Comparison of ENCODE assay signal across 3 cellular contexts in the genomic region with DNA sequence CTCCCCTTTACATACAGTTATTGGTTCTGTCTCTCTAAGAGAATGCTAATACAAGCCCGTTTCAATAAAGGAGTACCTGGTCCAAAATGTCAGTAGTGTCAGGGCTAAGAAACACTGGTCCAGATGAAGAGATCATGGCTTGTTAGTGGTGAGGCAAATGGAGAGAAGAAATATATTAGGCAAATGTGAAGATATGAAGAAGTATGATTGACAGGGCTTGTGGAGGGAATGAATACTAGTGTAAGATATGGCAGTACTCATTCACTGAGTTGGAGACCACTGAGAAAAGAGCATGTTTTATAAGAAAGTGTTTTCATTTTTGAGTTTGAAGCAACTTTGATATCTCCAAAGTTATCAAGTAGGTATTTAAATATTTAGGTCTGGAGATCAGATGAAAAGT.
TF ChIP-seq lines count a peak whose summit lies in the region.

No MANE protein-coding gene starts in this region.

TF ChIP-seq in HEK293T, 16 proteins besides CTCF, POLR2A, EP300 and RAD21:
- TF ChIP-seq FOXM1 (IDR thresholded peaks at IDR 0.05; ENCODE audit: borderline replicate concordance) (no peak), ELF4 (IDR thresholded peaks at IDR 0.05) (no peak), SP1 (IDR thresholded peaks at IDR 0.05) (no peak), ZNF384 (IDR thresholded peaks at IDR 0.05) (no peak)
- TF ChIP-seq, protein P1, sequence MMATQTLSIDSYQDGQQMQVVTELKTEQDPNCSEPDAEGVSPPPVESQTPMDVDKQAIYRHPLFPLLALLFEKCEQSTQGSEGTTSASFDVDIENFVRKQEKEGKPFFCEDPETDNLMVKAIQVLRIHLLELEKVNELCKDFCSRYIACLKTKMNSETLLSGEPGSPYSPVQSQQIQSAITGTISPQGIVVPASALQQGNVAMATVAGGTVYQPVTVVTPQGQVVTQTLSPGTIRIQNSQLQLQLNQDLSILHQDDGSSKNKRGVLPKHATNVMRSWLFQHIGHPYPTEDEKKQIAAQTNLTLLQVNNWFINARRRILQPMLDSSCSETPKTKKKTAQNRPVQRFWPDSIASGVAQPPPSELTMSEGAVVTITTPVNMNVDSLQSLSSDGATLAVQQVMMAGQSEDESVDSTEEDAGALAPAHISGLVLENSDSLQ (IDR thresholded peaks at IDR 0.05): peak; percentile 21; the same call in 1 of the 2 replicates
TF ChIP-seq in HEK293T: peak in this region for 1.

TF ChIP-seq in GM12878, 131 proteins besides CTCF, POLR2A, EP300 and RAD21:
- TF ChIP-seq, protein P1 (IDR thresholded peaks at IDR 0.05): peak; percentile 52; the same call in 1 of the 2 replicates
- no peak for TF ChIP-seq TAF1 (IDR thresholded peaks at IDR 0.05; ENCODE audit: borderline replicate concordance, low read depth, low read length)
- no peak for TF ChIP-seq YY1 (IDR thresholded peaks at IDR 0.05; ENCODE audit: low read depth, low read length)
- TF ChIP-seq CREB1 (IDR thresholded peaks at IDR 0.05; ENCODE audit: low read depth): no peak
- no peak for TF ChIP-seq POU2F2 (IDR thresholded peaks at IDR 0.05; ENCODE audit: borderline replicate concordance, low read depth, low read length)
- TF ChIP-seq, protein P2, sequence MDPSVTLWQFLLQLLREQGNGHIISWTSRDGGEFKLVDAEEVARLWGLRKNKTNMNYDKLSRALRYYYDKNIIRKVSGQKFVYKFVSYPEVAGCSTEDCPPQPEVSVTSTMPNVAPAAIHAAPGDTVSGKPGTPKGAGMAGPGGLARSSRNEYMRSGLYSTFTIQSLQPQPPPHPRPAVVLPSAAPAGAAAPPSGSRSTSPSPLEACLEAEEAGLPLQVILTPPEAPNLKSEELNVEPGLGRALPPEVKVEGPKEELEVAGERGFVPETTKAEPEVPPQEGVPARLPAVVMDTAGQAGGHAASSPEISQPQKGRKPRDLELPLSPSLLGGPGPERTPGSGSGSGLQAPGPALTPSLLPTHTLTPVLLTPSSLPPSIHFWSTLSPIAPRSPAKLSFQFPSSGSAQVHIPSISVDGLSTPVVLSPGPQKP (IDR thresholded peaks at IDR 0.05; ENCODE audit: low read depth, low read length): no peak
- TF ChIP-seq, protein P3, sequence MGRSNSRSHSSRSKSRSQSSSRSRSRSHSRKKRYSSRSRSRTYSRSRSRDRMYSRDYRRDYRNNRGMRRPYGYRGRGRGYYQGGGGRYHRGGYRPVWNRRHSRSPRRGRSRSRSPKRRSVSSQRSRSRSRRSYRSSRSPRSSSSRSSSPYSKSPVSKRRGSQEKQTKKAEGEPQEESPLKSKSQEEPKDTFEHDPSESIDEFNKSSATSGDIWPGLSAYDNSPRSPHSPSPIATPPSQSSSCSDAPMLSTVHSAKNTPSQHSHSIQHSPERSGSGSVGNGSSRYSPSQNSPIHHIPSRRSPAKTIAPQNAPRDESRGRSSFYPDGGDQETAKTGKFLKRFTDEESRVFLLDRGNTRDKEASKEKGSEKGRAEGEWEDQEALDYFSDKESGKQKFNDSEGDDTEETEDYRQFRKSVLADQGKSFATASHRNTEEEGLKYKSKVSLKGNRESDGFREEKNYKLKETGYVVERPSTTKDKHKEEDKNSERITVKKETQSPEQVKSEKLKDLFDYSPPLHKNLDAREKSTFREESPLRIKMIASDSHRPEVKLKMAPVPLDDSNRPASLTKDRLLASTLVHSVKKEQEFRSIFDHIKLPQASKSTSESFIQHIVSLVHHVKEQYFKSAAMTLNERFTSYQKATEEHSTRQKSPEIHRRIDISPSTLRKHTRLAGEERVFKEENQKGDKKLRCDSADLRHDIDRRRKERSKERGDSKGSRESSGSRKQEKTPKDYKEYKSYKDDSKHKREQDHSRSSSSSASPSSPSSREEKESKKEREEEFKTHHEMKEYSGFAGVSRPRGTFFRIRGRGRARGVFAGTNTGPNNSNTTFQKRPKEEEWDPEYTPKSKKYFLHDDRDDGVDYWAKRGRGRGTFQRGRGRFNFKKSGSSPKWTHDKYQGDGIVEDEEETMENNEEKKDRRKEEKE (IDR thresholded peaks at IDR 0.05): no peak
- TF ChIP-seq, protein P4, sequence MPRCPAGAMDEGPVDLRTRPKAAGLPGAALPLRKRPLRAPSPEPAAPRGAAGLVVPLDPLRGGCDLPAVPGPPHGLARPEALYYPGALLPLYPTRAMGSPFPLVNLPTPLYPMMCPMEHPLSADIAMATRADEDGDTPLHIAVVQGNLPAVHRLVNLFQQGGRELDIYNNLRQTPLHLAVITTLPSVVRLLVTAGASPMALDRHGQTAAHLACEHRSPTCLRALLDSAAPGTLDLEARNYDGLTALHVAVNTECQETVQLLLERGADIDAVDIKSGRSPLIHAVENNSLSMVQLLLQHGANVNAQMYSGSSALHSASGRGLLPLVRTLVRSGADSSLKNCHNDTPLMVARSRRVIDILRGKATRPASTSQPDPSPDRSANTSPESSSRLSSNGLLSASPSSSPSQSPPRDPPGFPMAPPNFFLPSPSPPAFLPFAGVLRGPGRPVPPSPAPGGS (IDR thresholded peaks at IDR 0.05; ENCODE audit: borderline replicate concordance, insufficient read depth, low read depth, low read length, poor library complexity, severe bottlenecking): no peak

TF ChIP-seq in K562, 482 proteins besides CTCF, POLR2A, EP300 and RAD21:
- TF ChIP-seq, protein P1 (IDR thresholded peaks at IDR 0.05): peak; percentile 50; the same call in 1 of the 2 replicates
- no peak for TF ChIP-seq BDP1 (IDR thresholded peaks at IDR 0.05; ENCODE audit: insufficient read depth, insufficient read length)
- TF ChIP-seq, protein P5, sequence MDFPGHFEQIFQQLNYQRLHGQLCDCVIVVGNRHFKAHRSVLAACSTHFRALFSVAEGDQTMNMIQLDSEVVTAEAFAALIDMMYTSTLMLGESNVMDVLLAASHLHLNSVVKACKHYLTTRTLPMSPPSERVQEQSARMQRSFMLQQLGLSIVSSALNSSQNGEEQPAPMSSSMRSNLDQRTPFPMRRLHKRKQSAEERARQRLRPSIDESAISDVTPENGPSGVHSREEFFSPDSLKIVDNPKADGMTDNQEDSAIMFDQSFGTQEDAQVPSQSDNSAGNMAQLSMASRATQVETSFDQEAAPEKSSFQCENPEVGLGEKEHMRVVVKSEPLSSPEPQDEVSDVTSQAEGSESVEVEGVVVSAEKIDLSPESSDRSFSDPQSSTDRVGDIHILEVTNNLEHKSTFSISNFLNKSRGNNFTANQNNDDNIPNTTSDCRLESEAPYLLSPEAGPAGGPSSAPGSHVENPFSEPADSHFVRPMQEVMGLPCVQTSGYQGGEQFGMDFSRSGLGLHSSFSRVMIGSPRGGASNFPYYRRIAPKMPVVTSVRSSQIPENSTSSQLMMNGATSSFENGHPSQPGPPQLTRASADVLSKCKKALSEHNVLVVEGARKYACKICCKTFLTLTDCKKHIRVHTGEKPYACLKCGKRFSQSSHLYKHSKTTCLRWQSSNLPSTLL (IDR thresholded peaks at IDR 0.05): no peak
